13 cellular contexts compared by ENCODE assay signal in the genomic region with DNA sequence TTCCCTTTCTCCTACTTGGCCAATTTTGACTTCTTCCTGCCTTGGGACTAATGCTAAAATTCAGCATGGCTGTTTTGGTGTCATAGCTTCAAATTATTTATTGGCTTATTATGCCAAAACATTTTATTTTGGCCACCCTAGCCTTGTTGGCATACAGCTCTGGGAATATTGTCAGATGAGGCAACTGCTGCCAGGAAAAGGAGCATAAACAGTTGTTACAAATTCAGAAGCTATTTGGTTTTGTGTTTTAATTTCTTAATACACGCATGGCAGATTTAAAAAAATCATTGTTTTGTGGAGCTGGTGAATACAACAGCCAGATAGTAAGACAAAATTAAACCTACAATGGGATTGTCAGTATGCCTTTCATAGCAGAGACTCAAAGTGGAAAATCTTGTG.
DNase-seq lines count a peak whose midpoint lies in the region; ATAC-seq, FAIRE-seq and TF ChIP-seq lines count a peak whose summit lies in the region.
"Had no signal": no experiment of that assay in that cellular context is flagged by ENCODE, and none has a peak within 500 bp of the region (broad histone marks: within the 10 kb centered on the region; RNA-seq: fewer than 3 reads in every experiment).

No MANE protein-coding gene starts in this region.

- H3K9me3 ChIP-seq in A549 (no peaks in the 10 kb centered on the region), Panc1 (ENCODE audit: control insufficient read depth, insufficient read depth, low read depth, low read length) (no peaks in the 10 kb centered on the region), endodermal cell (ENCODE audit: control insufficient read depth, low read length) (no peaks in the 10 kb centered on the region), muscle layer of colon (ENCODE audit: low read length) (no peaks in the 10 kb centered on the region), hepatocyte (ENCODE audit: low read depth) (no peaks in the 10 kb centered on the region)

- no peaks in the 10 kb centered on the region for H3K27me3 ChIP-seq in Panc1 (ENCODE audit: control insufficient read depth, insufficient read depth, low read length)
- no peaks in the 10 kb centered on the region for H3K27me3 ChIP-seq in endodermal cell (ENCODE audit: control insufficient read depth, insufficient read depth, low read length, poor library complexity, severe bottlenecking)
- no peaks in the 10 kb centered on the region for H3K27me3 ChIP-seq in muscle layer of colon (ENCODE audit: control insufficient read depth in 1 of 2, insufficient read depth in 2 of 2, low read length in 2 of 2)
- no peaks in the 10 kb centered on the region for H3K27me3 ChIP-seq in hepatocyte

- no peak for TF ChIP-seq EP300 in A549 (IDR thresholded peaks at IDR 0.05)

- no peaks in the 10 kb centered on the region for H4K20me1 ChIP-seq in hepatocyte (ENCODE audit: insufficient read depth, poor library complexity, severe bottlenecking)

- WGBS in A549 (ENCODE audit: missing lambda C conversion rate): 90% methylated on average over 1 of the region's 1 CpG
- 100% methylated on average over 1 of the region's 1 CpG; no CpG with 5 or more reads in 1 of the 2 experiments for WGBS in endodermal cell (ENCODE audit: insufficient coverage in 1 of 2, insufficient read length in 1 of 2), 2 experiments
- 92% methylated on average over 1 of the region's 1 CpG for WGBS in hepatocyte (ENCODE audit: low lambda C conversion rate, missing lambda C conversion rate)

- no peak for TF ChIP-seq CTCF in A549 (IDR thresholded peaks at IDR 0.05)
- no peak for TF ChIP-seq CTCF in Panc1 (IDR thresholded peaks at IDR 0.05)
- no peak for TF ChIP-seq CTCF in endodermal cell (conservative IDR thresholded peaks at IDR 0.05)
- TF ChIP-seq CTCF in hepatocyte (IDR thresholded peaks at IDR 0.05; ENCODE audit: poor library complexity): no peak

- H3K4me1 ChIP-seq in A549 (peaks cover 27% of the 10 kb centered on the region), Panc1 (ENCODE audit: control insufficient read depth, insufficient read depth, low read length) (peaks cover 56% of the 10 kb centered on the region), endodermal cell (ENCODE audit: control insufficient read depth, insufficient read depth, low read length) (no peaks in the 10 kb centered on the region), muscle layer of colon (ENCODE audit: insufficient read depth, low read length) (peaks cover 30% of the 10 kb centered on the region), hepatocyte (ENCODE audit: insufficient read depth) (no peaks in the 10 kb centered on the region)

- no peaks in the 10 kb centered on the region for H3K9me2 ChIP-seq in hepatocyte (replicated peaks; ENCODE audit: insufficient read depth)

- ATAC-seq in A549 (no peak), Panc1 (no peak)
- ATAC-seq: activated naive CD8-positive, alpha-beta T cell treated with anti-CD3 and anti-CD28 coated beads, Interleukin-2, amount 50 U/mL, for 24 hours had no signal

- H3K4me2 ChIP-seq in A549: no peak overlapping the region; the same call in 2 of the 3 replicates
- no peak overlapping the region for H3K4me2 ChIP-seq in hepatocyte

- DNase-seq in A549 (ENCODE audit: low read depth in 1 of 2, low spot score in 1 of 2) (no peak), Panc1 (ENCODE audit: low read depth, low spot score) (no peak), endodermal cell (no peak), H54 (ENCODE audit: insufficient read length, low spot score) (no peak), GM19239 (ENCODE audit: insufficient read length, low spot score) (no peak), NCI-H748 treated with DMSO at 0.1 percent for 48 hours (lab: John Stamatoyannopoulos, UW) (no peak), hepatocyte (ENCODE audit: low spot score) (no peak)
- DNase-seq: activated CD4-positive, CD25-positive, alpha-beta regulatory T cell treated with anti-CD3 and anti-CD28 coated beads, Interleukin-2, amount 50 U/mL, for 72 hours; activated naive CD8-positive, alpha-beta T cell treated with anti-CD3 and anti-CD28 coated beads, Interleukin-2, amount 50 U/mL, for 24 hours; activated T-cell treated with anti-CD3 and anti-CD28 coated beads for 4 hours had no signal

- H3K4me3 ChIP-seq in A549: no peak overlapping the region
- no peak overlapping the region for H3K4me3 ChIP-seq in Panc1 (ENCODE audit: low read depth in 2 of 2, low read length in 2 of 2)
- H3K4me3 ChIP-seq in endodermal cell (ENCODE audit: low read length): no peak overlapping the region
- no peak overlapping the region for H3K4me3 ChIP-seq in muscle layer of colon (ENCODE audit: low read depth in 1 of 2, low read length in 2 of 2)
- H3K4me3 ChIP-seq in hepatocyte: no peak overlapping the region

- BruUV-seq in Panc1 (replicated peaks; lab: Mats Ljungman, UMichigan): TSS peak; percentile 10

- H3K79me2 ChIP-seq in hepatocyte: no peaks in the 10 kb centered on the region

- TF ChIP-seq POLR2A in A549 (IDR thresholded peaks at IDR 0.05; ENCODE audit: low read length): no peak
- no peak for TF ChIP-seq POLR2A in H54 (IDR thresholded peaks at IDR 0.05; ENCODE audit: low read depth, low read length)

- H3K4me1 Mint-ChIP-seq in endodermal cell: peaks cover 22% of the 10 kb centered on the region
- H3K4me1 Mint-ChIP-seq: activated naive CD8-positive, alpha-beta T cell treated with anti-CD3 and anti-CD28 coated beads, Interleukin-2, amount 50 U/mL, for 24 hours had no signal

- no peaks in the 10 kb centered on the region for H3K36me3 Mint-ChIP-seq in endodermal cell (ENCODE audit: low read depth)

- no peaks in the 10 kb centered on the region for H3K27me3 Mint-ChIP-seq in endodermal cell (ENCODE audit: insufficient read depth)

- no peak overlapping the region for H3K9ac ChIP-seq in endodermal cell (ENCODE audit: extremely low read depth, low read length, poor library complexity, severe bottlenecking)
- no peak overlapping the region for H3K9ac ChIP-seq in muscle layer of colon (ENCODE audit: low read length)

- intact Hi-C loops in Panc1 (cut with micrococcal nuclease; ENCODE audit: unreplicated experiment): loop anchor here (5.0 kb wide), 1 partner anchor 119 kb away; no protein-coding TSS in a partner anchor

- CTCF ChIA-PET in A549 (lab: Yijun Ruan, JAX): interaction anchor here (0.8 to 3.5 kb wide), 15 partner anchors 12 to 350 kb away, joined by 3 to 22 read pairs (median 4); no protein-coding TSS in a partner anchor
- CTCF ChIA-PET in Panc1 (lab: Charles Lee): interaction anchor here (0.7 to 1.5 kb wide), 4 partner anchors 16 to 120 kb away, joined by 3 to 4 read pairs (median 3); no protein-coding TSS in a partner anchor

- FAIRE-seq in A549 (lab: Jason Lieb, UNC): no peak
- FAIRE-seq in H54 (lab: Jason Lieb, UNC): no peak
- no peak for FAIRE-seq in GM19239 (lab: Jason Lieb, UNC)
- FAIRE-seq: GM18507 had no signal

- POLR2A ChIA-PET in A549 (lab: Yijun Ruan, JAX) (no interaction called here), Panc1 (lab: Charles Lee) (interaction anchor here (0.7 to 1.5 kb wide), 2 partner anchors 50 to 120 kb away, joined by 3 to 4 read pairs; no protein-coding TSS in a partner anchor)

- in situ Hi-C loops in Panc1 (cut with HindIII; ENCODE audit: low pct_unique_long_range_greater_than_20kb, low sequenced_read_pairs): loop anchor here (5.0 kb wide), 1 partner anchor 36 kb away; no protein-coding TSS in a partner anchor

- H3K9me3 Mint-ChIP-seq in endodermal cell: no peaks in the 10 kb centered on the region
- H3K9me3 Mint-ChIP-seq: activated naive CD8-positive, alpha-beta T cell treated with anti-CD3 and anti-CD28 coated beads, Interleukin-2, amount 50 U/mL, for 24 hours had no signal

- H3K27ac Mint-ChIP-seq in endodermal cell: peak overlapping the region; percentile 61
- H3K27ac Mint-ChIP-seq: activated naive CD8-positive, alpha-beta T cell treated with anti-CD3 and anti-CD28 coated beads, Interleukin-2, amount 50 U/mL, for 24 hours had no signal

- no peak overlapping the region for H2AFZ ChIP-seq in hepatocyte

- TF ChIP-seq RAD21 in A549 (conservative IDR thresholded peaks at IDR 0.05 in 1 of 2, IDR thresholded peaks at IDR 0.05 in 1 of 2): no peak

- H3K36me3 ChIP-seq in Panc1 (ENCODE audit: control insufficient read depth, insufficient read depth, low read length) (no peaks in the 10 kb centered on the region), endodermal cell (ENCODE audit: control insufficient read depth, insufficient read depth, low read length) (no peaks in the 10 kb centered on the region), muscle layer of colon (ENCODE audit: insufficient read depth, low read length) (no peaks in the 10 kb centered on the region), hepatocyte (replicated peaks; ENCODE audit: insufficient read depth, low read depth) (no peaks in the 10 kb centered on the region)

- H3K27ac ChIP-seq in A549: 0 out of 6 replicates have a peak overlapping the region, but pooled peaks have one; percentile 5 to 23
- peak overlapping the region; percentile 90 for H3K27ac ChIP-seq in Panc1 (ENCODE audit: low read length)
- peak overlapping the region; percentile 25 for H3K27ac ChIP-seq in endodermal cell (ENCODE audit: low read depth, low read length)
- peak overlapping the region; percentile 31 for H3K27ac ChIP-seq in muscle layer of colon (ENCODE audit: low read depth, low read length)
- no peak overlapping the region for H3K27ac ChIP-seq in hepatocyte

- no peak overlapping the region for H3K4me3 Mint-ChIP-seq in endodermal cell
- H3K4me3 Mint-ChIP-seq: activated naive CD8-positive, alpha-beta T cell treated with anti-CD3 and anti-CD28 coated beads, Interleukin-2, amount 50 U/mL, for 24 hours; neural crest cell had no signal

TF ChIP-seq in A549, 52 proteins besides CTCF, POLR2A, EP300 and RAD21:
- TF ChIP-seq MYC (IDR thresholded peaks at IDR 0.05; ENCODE audit: borderline replicate concordance, low read length) (no peak), HOXA7 (CRISPR knock-in tag; IDR thresholded peaks at IDR 0.05) (no peak)
TF ChIP-seq in A549: peak in this region for 0.
